Comparison of ENCODE assay signal across 1 cellular context in the genomic region with DNA sequence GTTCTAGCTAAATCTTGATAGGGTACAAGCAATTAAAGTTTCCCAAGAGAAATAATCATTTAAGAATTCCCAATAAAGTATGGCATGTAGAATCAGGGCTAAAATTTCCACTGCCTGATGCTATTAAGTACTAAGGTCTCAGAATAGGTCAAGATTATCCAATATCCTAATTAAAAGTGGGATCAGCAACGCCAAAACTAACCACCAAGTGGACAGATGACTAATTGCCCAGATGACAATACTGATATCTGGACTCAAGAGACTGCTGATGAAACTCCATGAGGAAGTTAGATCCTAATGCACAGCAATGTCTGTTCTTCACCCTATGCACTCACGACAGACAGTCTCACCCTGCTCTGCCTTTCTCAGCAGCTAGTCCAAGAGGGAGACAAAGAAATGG.
TF ChIP-seq lines count a peak whose summit lies in the region.

No MANE protein-coding gene starts in this region.

TF ChIP-seq in HEK293, 187 proteins besides CTCF, POLR2A, EP300 and RAD21 (continued from another document):
- TF ChIP-seq PRDM2 (tag by site-specific recombination; IDR thresholded peaks at IDR 0.05; ENCODE audit: borderline replicate concordance) (no peak), ZNF341 (tag by site-specific recombination; IDR thresholded peaks at IDR 0.05; ENCODE audit: low read depth) (no peak), GLIS2 (tag by site-specific recombination; IDR thresholded peaks at IDR 0.05) (no peak), ZBTB17 (tag by site-specific recombination; IDR thresholded peaks at IDR 0.05) (0 out of 2 replicates have a peak, but pooled peaks have one; percentile 13), MZF1 (tag by site-specific recombination; IDR thresholded peaks at IDR 0.05; ENCODE audit: borderline replicate concordance) (0 out of 2 replicates have a peak, but pooled peaks have one; percentile 7), ZBTB49 (tag by site-specific recombination; IDR thresholded peaks at IDR 0.05; ENCODE audit: low read depth) (no peak), FEZF1 (tag by site-specific recombination; IDR thresholded peaks at IDR 0.05) (no peak), BCL6B (tag by site-specific recombination; IDR thresholded peaks at IDR 0.05) (no peak), ZEB2 (tag by site-specific recombination; IDR thresholded peaks at IDR 0.05) (peak; percentile 28; the same call in 1 of the 2 replicates), ZNF133 (tag by site-specific recombination; IDR thresholded peaks at IDR 0.05) (no peak)
- TF ChIP-seq, protein P1, sequence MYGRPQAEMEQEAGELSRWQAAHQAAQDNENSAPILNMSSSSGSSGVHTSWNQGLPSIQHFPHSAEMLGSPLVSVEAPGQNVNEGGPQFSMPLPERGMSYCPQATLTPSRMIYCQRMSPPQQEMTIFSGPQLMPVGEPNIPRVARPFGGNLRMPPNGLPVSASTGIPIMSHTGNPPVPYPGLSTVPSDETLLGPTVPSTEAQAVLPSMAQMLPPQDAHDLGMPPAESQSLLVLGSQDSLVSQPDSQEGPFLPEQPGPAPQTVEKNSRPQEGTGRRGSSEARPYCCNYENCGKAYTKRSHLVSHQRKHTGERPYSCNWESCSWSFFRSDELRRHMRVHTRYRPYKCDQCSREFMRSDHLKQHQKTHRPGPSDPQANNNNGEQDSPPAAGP (tag by site-specific recombination; IDR thresholded peaks at IDR 0.05): no peak
- TF ChIP-seq, protein P2, sequence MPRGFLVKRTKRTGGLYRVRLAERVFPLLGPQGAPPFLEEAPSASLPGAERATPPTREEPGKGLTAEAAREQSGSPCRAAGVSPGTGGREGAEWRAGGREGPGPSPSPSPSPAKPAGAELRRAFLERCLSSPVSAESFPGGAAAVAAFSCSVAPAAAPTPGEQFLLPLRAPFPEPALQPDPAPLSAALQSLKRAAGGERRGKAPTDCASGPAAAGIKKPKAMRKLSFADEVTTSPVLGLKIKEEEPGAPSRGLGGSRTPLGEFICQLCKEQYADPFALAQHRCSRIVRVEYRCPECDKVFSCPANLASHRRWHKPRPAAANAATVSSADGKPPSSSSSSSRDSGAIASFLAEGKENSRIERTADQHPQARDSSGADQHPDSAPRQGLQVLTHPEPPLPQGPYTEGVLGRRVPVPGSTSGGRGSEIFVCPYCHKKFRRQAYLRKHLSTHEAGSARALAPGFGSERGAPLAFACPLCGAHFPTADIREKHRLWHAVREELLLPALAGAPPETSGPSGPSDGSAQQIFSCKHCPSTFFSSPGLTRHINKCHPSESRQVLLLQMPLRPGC (tag by site-specific recombination; IDR thresholded peaks at IDR 0.05): 0 out of 2 replicates have a peak, but pooled peaks have one; percentile 12
- TF ChIP-seq, protein P3, sequence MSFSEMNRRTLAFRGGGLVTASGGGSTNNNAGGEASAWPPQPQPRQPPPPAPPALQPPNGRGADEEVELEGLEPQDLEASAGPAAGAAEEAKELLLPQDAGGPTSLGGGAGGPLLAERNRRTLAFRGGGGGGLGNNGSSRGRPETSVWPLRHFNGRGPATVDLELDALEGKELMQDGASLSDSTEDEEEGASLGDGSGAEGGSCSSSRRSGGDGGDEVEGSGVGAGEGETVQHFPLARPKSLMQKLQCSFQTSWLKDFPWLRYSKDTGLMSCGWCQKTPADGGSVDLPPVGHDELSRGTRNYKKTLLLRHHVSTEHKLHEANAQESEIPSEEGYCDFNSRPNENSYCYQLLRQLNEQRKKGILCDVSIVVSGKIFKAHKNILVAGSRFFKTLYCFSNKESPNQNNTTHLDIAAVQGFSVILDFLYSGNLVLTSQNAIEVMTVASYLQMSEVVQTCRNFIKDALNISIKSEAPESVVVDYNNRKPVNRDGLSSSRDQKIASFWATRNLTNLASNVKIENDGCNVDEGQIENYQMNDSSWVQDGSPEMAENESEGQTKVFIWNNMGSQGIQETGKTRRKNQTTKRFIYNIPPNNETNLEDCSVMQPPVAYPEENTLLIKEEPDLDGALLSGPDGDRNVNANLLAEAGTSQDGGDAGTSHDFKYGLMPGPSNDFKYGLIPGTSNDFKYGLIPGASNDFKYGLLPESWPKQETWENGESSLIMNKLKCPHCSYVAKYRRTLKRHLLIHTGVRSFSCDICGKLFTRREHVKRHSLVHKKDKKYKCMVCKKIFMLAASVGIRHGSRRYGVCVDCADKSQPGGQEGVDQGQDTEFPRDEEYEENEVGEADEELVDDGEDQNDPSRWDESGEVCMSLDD (tag by site-specific recombination; IDR thresholded peaks at IDR 0.05): no peak
